ENCODE assay signal across 10 cellular contexts in the genomic region with DNA sequence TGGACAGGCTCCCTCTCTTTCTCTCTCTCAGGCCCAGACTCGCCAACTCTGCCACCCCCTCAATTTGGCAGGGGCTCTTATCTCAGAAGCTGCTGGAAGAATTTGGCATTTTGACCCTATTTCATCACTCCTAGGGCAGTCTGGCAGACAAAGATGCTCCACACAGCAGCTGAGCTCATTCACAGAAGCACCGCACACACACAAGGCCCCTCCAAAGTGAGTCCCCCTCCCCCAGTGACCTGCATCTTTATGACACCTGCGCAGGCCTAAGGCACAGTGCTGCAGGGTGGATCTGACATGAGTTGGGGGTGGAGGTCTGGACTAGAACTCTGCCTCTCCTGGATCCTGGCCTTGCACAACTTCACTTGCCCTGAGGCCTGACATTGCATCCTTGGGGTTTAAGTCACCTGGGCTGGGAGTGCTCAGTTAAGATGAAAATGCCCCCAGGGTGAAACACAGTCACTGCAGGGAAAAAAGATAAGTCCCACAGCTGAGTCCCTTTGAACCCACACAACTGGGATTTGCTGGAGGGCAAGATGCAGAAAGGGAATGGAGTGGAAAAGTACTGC. TPM values are rescaled to one million over a fixed set of nuclear protein-coding genes. Genes with fewer than 3 reads are reported as not detected.
A peak's percentile ranks its signal among the peaks of the same experiment; 100 is the strongest.
DNase-seq lines count a peak whose midpoint lies in the region; ATAC-seq lines count a peak whose summit lies in the region.
"Had no signal": no experiment of that assay in that cellular context is flagged by ENCODE, and none has a peak within 500 bp of the region (broad histone marks: within the 10 kb centered on the region; RNA-seq: fewer than 3 reads in every experiment).

No MANE protein-coding gene starts in this region.

- H3K4me3 ChIP-seq in aorta (ENCODE audit: low read length in 2 of 2) = no peak overlapping the region

- no peaks in the 10 kb centered on the region for H3K36me3 ChIP-seq in aorta (ENCODE audit: control insufficient read depth in 1 of 2, insufficient read depth in 2 of 2, low read length in 1 of 2)

- no peaks in the 10 kb centered on the region for H3K4me1 ChIP-seq in aorta (ENCODE audit: control insufficient read depth in 1 of 2, insufficient read depth in 2 of 2, low read length in 2 of 2)

- intact Hi-C loops in aorta (cut with DNase I) = no loop called here

- in situ Hi-C loops in G401 (cut with HindIII; ENCODE audit: low sequenced_read_pairs) = no loop called here

- WGBS in aorta, 2 donors = 56 to 72% methylated on average over 3 of the region's 3 CpGs

- H3K27me3 ChIP-seq in aorta (ENCODE audit: control insufficient read depth in 1 of 2, insufficient read depth in 2 of 2, low read length in 1 of 2) = no peaks in the 10 kb centered on the region

- H3K9me3 ChIP-seq in aorta (ENCODE audit: control insufficient read depth, low read length) = no peaks in the 10 kb centered on the region

- H3K27ac ChIP-seq in aorta (ENCODE audit: low read depth in 1 of 2, low read length in 2 of 2) = no peak overlapping the region

- peak; percentile 57 for DNase-seq in G401 (ENCODE audit: low spot score)
- DNase-seq in NCI-H1105 treated with DMSO at 0.1 percent for 48 hours (lab: John Stamatoyannopoulos, UW) = peak; percentile 79
- peak; percentile 59 for DNase-seq in cerebellum (ENCODE audit: low spot score)
- peak; percentile 88 for DNase-seq in renal cortical epithelial cell (ENCODE audit: low read depth)
- no peak for DNase-seq in aorta
- no peak for DNase-seq in stimulated activated CD4-positive, alpha-beta T cell treated with anti-CD3 and anti-CD28 coated beads, Interleukin-4, amount 100 ng/mL, for 1 hour
- no peak for DNase-seq in DMS79 treated with DMSO at 0.1 percent for 48 hours (lab: John Stamatoyannopoulos, UW)
- DNase-seq: activated T-cell treated with anti-CD3 and anti-CD28 coated beads, Interleukin-2, amount 50 U/mL, for 48 hours; SHP77 treated with DMSO at 0.1 percent for 48 hours; stimulated activated CD4-positive, alpha-beta T cell treated with anti-CD3 and anti-CD28 coated beads, Interleukin-15, amount 100 ng/mL, for 24 hours had no signal

- ATAC-seq in aorta (ENCODE audit: low FRiP score) = no peak

RNA-seq across cellular contexts. Expression of a gene that starts 41.1 kb away (rescaled TPM):
- total RNA-seq in G401 (2014; rRNA removed; shearing (Covaris generic)) = 1.2 and 1.6 TPM in 2 replicates
- 7.4 TPM for total RNA-seq in cerebellum
- total RNA-seq in renal cortical epithelial cell = 8.2 and 62.2 TPM in 2 replicates
- total RNA-seq in aorta = 10 to 100 TPM; 10.4 to 30.3 TPM
- polyA plus RNA-seq in aorta = 1 to 10 TPM; 3.8 to 4.0 TPM

Comparison
In these comparisons a context has a peak if more than half of its experiments do, and no peak if none do; other contexts are left out.
1. DNase-seq: peak in G401 (single experiment), NCI-H1105 treated with DMSO at 0.1 percent for 48 hours (single experiment), cerebellum (single experiment) and renal cortical epithelial cell (single experiment); none in aorta (0 of 2), stimulated activated CD4-positive, alpha-beta T cell treated with anti-CD3 and anti-CD28 coated beads, Interleukin-4, amount 100 ng/mL, for 1 hour (single experiment) and DMS79 treated with DMSO at 0.1 percent for 48 hours (single experiment).